Comparison of ENCODE assay signal across 13 cellular contexts in the genomic region with DNA sequence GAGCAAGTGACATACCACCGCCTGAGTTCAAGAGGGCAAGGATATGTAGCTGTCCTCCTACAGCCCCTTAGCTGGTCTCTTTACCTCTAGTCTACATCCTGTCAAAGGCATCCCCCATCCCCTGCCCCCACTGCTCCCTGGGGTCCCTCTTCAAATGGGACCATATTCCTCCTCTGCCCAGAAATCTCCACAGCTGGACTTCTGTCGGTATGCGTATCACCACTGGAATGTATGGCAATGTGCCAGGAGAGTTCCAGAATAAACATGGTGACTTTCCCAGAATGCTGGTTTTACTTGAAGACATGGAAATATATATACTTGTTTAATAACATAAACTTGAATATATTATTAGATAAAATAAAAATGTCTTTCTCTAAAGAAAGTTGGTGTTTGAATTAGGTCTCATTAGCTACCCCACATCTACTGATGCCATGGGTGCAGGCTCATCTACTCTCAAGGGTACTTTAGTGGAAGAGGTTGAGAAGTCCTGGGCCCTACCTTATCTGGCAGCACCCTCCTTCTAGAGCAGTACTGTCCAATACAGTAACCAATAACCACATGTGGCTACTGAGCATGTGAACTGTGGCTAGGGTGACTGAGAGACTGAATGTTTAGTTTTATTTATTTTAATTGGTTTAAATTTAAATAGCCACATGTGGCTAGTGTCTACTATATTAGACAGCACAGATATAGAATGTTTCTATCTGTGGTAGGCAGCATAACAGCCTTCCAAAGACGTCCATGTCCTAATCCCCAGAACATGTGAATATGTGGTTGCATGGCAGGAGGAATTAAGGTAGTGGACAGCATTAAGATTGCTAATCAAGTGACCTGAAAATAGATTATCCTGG.
A peak's percentile ranks its signal among the peaks of the same experiment; 100 is the strongest.
DNase-seq lines count a peak whose midpoint lies in the region; ATAC-seq and TF ChIP-seq lines count a peak whose summit lies in the region.
"Had no signal": no experiment of that assay in that cellular context is flagged by ENCODE, and none has a peak within 500 bp of the region (broad histone marks: within the 10 kb centered on the region; RNA-seq: fewer than 3 reads in every experiment).

No MANE protein-coding gene starts in this region.

- no peak for TF ChIP-seq CTCF in BJ (IDR thresholded peaks at IDR 0.05; ENCODE audit: insufficient read depth, low read depth, low read length)

- H3K27me3 ChIP-seq in BJ (ENCODE audit: control insufficient read depth, insufficient read depth, low read length) = no peaks in the 10 kb centered on the region
- H3K27me3 ChIP-seq: sigmoid colon had no signal

- no peak overlapping the region for H3K4me3 ChIP-seq in BJ (ENCODE audit: low read depth, low read length)
- H3K4me3 ChIP-seq: sigmoid colon had no signal

- POLR2A ChIA-PET in BJ (lab: Charles Lee) = no interaction called here

- CTCF ChIA-PET in BJ (lab: Yijun Ruan, JAX) = no interaction called here

- ATAC-seq in GM18498 (IDR thresholded peaks at IDR 0.05; ENCODE audit: unreplicated experiment) = no peak
- no peak for ATAC-seq in HG03565 (IDR thresholded peaks at IDR 0.05; ENCODE audit: unreplicated experiment)

- no peaks in the 10 kb centered on the region for H3K36me3 ChIP-seq in BJ (ENCODE audit: control insufficient read depth, insufficient read depth, low read length)
- H3K36me3 ChIP-seq: sigmoid colon had no signal

- DNase-seq in BJ (ENCODE audit: low read depth) (peak; percentile 20), LHCN-M2 (ENCODE audit: low read depth) (peak; percentile 79), dedifferentiated amniotic fluid mesenchymal stem cell (ENCODE audit: extremely low spot score) (peak; percentile 52), kidney tubule cell (ENCODE audit: low spot score) (peak; percentile 67), NCI-H2081 (lab: John Stamatoyannopoulos, UW) (no peak), NCI-H1417 (lab: John Stamatoyannopoulos, UW) (no peak)
- DNase-seq: activated CD4-positive, alpha-beta T cell treated with anti-CD3 and anti-CD28 coated beads, Interleukin-2, amount 50 U/mL, for 1 hour; caudate nucleus; Kasumi-1; NCI-H2171; sigmoid colon had no signal

Comparison
In these comparisons a context has a peak if more than half of its experiments do, and no peak if none do; other contexts are left out.
1. DNase-seq: peak in BJ (single experiment), LHCN-M2 (single experiment), dedifferentiated amniotic fluid mesenchymal stem cell (single experiment) and kidney tubule cell (single experiment); none in NCI-H2081 (0 of 2) and NCI-H1417 (0 of 3).